9 cellular contexts compared by ENCODE assay signal in genomic region chr10:69636626-69637550, GRCh38. TPM values are rescaled to one million over a fixed set of nuclear protein-coding genes. Genes with fewer than 3 reads are reported as not detected.
DNase-seq lines count a peak whose midpoint lies in the region; ATAC-seq and TF ChIP-seq lines count a peak whose summit lies in the region.
"Had no signal": no experiment of that assay in that cellular context is flagged by ENCODE, and none has a peak within 500 bp of the region (broad histone marks: within the 10 kb centered on the region; RNA-seq: fewer than 3 reads in every experiment).

No MANE protein-coding gene starts in this region.

- TF ChIP-seq POLR2A in thyroid gland (IDR thresholded peaks at IDR 0.05), result no peak

- 50 to 53% methylated on average over 9 of the region's 9 CpGs for WGBS in thyroid gland, 2 donors

- H3K4me1 ChIP-seq in right atrium auricular region (no peaks in the 10 kb centered on the region), RWPE2 (ENCODE audit: insufficient read depth, poor library complexity, severe bottlenecking) (peaks cover 8% of the 10 kb centered on the region), thyroid gland (no peaks in the 10 kb centered on the region)

- H3K27ac ChIP-seq in right atrium auricular region, result no peak overlapping the region
- no peak overlapping the region for H3K27ac ChIP-seq in RWPE2 (ENCODE audit: poor library complexity, severe bottlenecking)
- no peak overlapping the region for H3K27ac ChIP-seq in thyroid gland

- H3K27me3 ChIP-seq in right atrium auricular region, result no peaks in the 10 kb centered on the region
- no peaks in the 10 kb centered on the region for H3K27me3 ChIP-seq in RWPE2 (ENCODE audit: insufficient read depth, poor library complexity, severe bottlenecking)
- no peaks in the 10 kb centered on the region for H3K27me3 ChIP-seq in thyroid gland

- TF ChIP-seq CTCF in right atrium auricular region (IDR thresholded peaks at IDR 0.05), result peak in 1 of 2 donors; percentile 40
- TF ChIP-seq CTCF in RWPE2 (IDR thresholded peaks at IDR 0.05; ENCODE audit: poor library complexity, severe bottlenecking), result peak; percentile 53
- TF ChIP-seq CTCF in fibroblast of mammary gland (conservative IDR thresholded peaks at IDR 0.05; ENCODE audit: control insufficient read depth, insufficient read depth, low read depth, low read length), result peak; percentile 12
- TF ChIP-seq CTCF in thyroid gland (IDR thresholded peaks at IDR 0.05), result peak in 1 of 6 experiments; percentile 31

- H3K36me3 ChIP-seq in right atrium auricular region, result no peaks in the 10 kb centered on the region
- no peaks in the 10 kb centered on the region for H3K36me3 ChIP-seq in RWPE2 (ENCODE audit: low read depth)
- no peaks in the 10 kb centered on the region for H3K36me3 ChIP-seq in thyroid gland

- peak; percentile 50; the same call in 1 of the 3 replicates for ATAC-seq in RWPE2 (ENCODE audit: low read depth)
- no peak for ATAC-seq in GM21786 (IDR thresholded peaks at IDR 0.05; ENCODE audit: unreplicated experiment)

- H3K4me3 ChIP-seq in right atrium auricular region, result no peak overlapping the region
- no peak overlapping the region for H3K4me3 ChIP-seq in RWPE2 (ENCODE audit: severe bottlenecking)
- H3K4me3 ChIP-seq in fibroblast of mammary gland (ENCODE audit: control insufficient read depth, low read depth, low read length), result no peak overlapping the region
- no peak overlapping the region for H3K4me3 ChIP-seq in thyroid gland (replicated peaks in 1 of 3)

- DNase-seq in cardiac septum (ENCODE audit: low spot score), result peak; percentile 43
- no peak for DNase-seq in right atrium auricular region (ENCODE audit: low spot score)
- no peak for DNase-seq in RWPE2 (ENCODE audit: low spot score)
- DNase-seq in fibroblast of mammary gland (ENCODE audit: low read depth), result no peak
- peak; percentile 33 to 44 for DNase-seq in thyroid gland
- DNase-seq in activated gamma-delta T cell (lab: John Stamatoyannopoulos, UW), result no peak
- no peak for DNase-seq in kidney glomerular epithelial cell (lab: John Stamatoyannopoulos, UW)

- intact Hi-C loops in cardiac septum (cut with DNase I), result loop anchor here (5.0 kb wide), 1 partner anchor 210 kb away; no protein-coding TSS in a partner anchor
- intact Hi-C loops in thyroid gland (cut with DNase I), result loop anchor here (5.0 kb wide), 1 partner anchor 120 kb away; no protein-coding TSS in a partner anchor

- H3K9me3 ChIP-seq in right atrium auricular region (no peaks in the 10 kb centered on the region), RWPE2 (ENCODE audit: severe bottlenecking) (no peaks in the 10 kb centered on the region), thyroid gland (no peaks in the 10 kb centered on the region)

RNA-seq across cellular contexts. Expression of gene FAM241B, which starts 6.8 kb away (rescaled TPM):
- 5.7 TPM for total RNA-seq in cardiac septum
- 1 to 10 TPM; 2.1 to 3.5 TPM for total RNA-seq in right atrium auricular region
- total RNA-seq in thyroid gland, result 1 to 10 TPM; 2.1 to 7.2 (median 4.6) TPM
- total RNA-seq: LHCN-M2 had no signal

Comparison
In these comparisons a context has a peak if more than half of its experiments do, and no peak if none do; other contexts are left out.
1. DNase-seq: peak in cardiac septum (single experiment) and thyroid gland (2 of 2); none in right atrium auricular region (single experiment), RWPE2 (single experiment), fibroblast of mammary gland (single experiment), activated gamma-delta T cell (single experiment) and kidney glomerular epithelial cell (single experiment).